In the genomic region with DNA sequence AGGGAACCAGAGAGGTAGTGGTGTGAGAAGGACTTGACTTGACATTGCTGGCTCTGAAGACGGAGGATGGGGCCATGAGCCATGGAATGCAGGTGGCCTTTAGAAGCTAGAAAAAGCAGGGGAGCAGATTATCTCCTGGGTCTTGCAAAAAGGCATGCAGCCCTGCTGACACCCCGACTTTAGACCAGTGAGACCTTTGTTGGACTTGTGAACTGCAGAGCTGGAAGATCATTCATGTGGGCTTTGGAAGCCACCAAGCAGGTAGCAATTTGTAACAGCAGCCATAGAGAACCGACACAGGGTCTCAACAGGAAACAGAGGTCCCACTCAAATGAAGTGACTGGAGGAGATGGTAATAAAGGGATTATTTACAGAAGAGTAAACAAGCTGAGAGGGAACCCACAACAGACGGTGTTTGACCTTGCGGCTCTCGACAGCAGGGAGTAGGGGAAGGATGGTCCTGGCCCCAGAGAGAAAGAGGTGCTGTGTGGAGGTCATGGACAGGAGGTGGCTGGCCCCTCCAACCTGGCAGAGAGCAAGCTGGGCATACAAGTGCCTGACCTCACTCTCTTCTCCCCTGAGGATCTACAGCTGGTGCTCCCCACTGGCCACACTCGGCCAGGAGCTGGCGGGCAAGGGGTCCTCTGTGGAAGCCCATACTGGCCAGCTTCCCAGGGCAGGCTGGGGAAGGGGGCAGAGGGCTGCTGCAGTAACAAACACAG, we compare ENCODE assay signal across 1 cellular context.
TF ChIP-seq lines count a peak whose summit lies in the region.

No MANE protein-coding gene starts in this region.

TF ChIP-seq in HepG2, 621 proteins besides CTCF, POLR2A, EP300 and RAD21 (continued from another document and continues in another):
- TF ChIP-seq, protein P1, sequence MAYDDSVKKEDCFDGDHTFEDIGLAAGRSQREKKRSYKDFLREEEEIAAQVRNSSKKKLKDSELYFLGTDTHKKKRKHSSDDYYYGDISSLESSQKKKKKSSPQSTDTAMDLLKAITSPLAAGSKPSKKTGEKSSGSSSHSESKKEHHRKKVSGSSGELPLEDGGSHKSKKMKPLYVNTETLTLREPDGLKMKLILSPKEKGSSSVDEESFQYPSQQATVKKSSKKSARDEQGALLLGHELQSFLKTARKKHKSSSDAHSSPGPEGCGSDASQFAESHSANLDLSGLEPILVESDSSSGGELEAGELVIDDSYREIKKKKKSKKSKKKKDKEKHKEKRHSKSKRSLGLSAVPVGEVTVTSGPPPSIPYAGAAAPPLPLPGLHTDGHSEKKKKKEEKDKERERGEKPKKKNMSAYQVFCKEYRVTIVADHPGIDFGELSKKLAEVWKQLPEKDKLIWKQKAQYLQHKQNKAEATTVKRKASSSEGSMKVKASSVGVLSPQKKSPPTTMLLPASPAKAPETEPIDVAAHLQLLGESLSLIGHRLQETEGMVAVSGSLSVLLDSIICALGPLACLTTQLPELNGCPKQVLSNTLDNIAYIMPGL (CRISPR knock-in tag; IDR thresholded peaks at IDR 0.05; ENCODE audit: borderline replicate concordance in 1 of 2, low read depth in 1 of 2) = no peak; a peak in 1 of 4 replicates
- TF ChIP-seq, protein P2, sequence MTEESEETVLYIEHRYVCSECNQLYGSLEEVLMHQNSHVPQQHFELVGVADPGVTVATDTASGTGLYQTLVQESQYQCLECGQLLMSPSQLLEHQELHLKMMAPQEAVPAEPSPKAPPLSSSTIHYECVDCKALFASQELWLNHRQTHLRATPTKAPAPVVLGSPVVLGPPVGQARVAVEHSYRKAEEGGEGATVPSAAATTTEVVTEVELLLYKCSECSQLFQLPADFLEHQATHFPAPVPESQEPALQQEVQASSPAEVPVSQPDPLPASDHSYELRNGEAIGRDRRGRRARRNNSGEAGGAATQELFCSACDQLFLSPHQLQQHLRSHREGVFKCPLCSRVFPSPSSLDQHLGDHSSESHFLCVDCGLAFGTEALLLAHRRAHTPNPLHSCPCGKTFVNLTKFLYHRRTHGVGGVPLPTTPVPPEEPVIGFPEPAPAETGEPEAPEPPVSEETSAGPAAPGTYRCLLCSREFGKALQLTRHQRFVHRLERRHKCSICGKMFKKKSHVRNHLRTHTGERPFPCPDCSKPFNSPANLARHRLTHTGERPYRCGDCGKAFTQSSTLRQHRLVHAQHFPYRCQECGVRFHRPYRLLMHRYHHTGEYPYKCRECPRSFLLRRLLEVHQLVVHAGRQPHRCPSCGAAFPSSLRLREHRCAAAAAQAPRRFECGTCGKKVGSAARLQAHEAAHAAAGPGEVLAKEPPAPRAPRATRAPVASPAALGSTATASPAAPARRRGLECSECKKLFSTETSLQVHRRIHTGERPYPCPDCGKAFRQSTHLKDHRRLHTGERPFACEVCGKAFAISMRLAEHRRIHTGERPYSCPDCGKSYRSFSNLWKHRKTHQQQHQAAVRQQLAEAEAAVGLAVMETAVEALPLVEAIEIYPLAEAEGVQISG (CRISPR knock-in tag; IDR thresholded peaks at IDR 0.05) = no peak
- TF ChIP-seq, protein P3, sequence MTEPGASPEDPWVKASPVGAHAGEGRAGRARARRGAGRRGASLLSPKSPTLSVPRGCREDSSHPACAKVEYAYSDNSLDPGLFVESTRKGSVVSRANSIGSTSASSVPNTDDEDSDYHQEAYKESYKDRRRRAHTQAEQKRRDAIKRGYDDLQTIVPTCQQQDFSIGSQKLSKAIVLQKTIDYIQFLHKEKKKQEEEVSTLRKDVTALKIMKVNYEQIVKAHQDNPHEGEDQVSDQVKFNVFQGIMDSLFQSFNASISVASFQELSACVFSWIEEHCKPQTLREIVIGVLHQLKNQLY (CRISPR knock-in tag; IDR thresholded peaks at IDR 0.05) = no peak
- TF ChIP-seq, protein P4, sequence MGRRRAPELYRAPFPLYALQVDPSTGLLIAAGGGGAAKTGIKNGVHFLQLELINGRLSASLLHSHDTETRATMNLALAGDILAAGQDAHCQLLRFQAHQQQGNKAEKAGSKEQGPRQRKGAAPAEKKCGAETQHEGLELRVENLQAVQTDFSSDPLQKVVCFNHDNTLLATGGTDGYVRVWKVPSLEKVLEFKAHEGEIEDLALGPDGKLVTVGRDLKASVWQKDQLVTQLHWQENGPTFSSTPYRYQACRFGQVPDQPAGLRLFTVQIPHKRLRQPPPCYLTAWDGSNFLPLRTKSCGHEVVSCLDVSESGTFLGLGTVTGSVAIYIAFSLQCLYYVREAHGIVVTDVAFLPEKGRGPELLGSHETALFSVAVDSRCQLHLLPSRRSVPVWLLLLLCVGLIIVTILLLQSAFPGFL (CRISPR knock-in tag; IDR thresholded peaks at IDR 0.05) = no peak
- no peak for TF ChIP-seq ZNF780A (CRISPR knock-in tag; IDR thresholded peaks at IDR 0.05)
- TF ChIP-seq, protein P5, sequence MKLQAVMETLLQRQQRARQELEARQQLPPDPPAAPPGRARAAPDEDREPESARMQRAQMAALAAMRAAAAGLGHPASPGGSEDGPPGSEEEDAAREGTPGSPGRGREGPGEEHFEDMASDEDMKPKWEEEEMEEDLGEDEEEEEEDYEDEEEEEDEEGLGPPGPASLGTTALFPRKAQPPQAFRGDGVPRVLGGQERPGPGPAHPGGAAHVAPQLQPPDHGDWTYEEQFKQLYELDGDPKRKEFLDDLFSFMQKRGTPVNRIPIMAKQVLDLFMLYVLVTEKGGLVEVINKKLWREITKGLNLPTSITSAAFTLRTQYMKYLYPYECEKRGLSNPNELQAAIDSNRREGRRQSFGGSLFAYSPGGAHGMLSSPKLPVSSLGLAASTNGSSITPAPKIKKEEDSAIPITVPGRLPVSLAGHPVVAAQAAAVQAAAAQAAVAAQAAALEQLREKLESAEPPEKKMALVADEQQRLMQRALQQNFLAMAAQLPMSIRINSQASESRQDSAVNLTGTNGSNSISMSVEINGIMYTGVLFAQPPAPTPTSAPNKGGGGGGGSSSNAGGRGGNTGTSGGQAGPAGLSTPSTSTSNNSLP (IDR thresholded peaks at IDR 0.05; ENCODE audit: low read depth, low read length) = no peak
- TF ChIP-seq, protein P6, sequence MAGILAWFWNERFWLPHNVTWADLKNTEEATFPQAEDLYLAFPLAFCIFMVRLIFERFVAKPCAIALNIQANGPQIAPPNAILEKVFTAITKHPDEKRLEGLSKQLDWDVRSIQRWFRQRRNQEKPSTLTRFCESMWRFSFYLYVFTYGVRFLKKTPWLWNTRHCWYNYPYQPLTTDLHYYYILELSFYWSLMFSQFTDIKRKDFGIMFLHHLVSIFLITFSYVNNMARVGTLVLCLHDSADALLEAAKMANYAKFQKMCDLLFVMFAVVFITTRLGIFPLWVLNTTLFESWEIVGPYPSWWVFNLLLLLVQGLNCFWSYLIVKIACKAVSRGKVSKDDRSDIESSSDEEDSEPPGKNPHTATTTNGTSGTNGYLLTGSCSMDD (CRISPR knock-in tag; IDR thresholded peaks at IDR 0.05) = no peak
- TF ChIP-seq AGO1 (IDR thresholded peaks at IDR 0.05; ENCODE audit: low read depth, low read length, poor library complexity, severe bottlenecking) = peak; percentile 28
- TF ChIP-seq, protein P7, sequence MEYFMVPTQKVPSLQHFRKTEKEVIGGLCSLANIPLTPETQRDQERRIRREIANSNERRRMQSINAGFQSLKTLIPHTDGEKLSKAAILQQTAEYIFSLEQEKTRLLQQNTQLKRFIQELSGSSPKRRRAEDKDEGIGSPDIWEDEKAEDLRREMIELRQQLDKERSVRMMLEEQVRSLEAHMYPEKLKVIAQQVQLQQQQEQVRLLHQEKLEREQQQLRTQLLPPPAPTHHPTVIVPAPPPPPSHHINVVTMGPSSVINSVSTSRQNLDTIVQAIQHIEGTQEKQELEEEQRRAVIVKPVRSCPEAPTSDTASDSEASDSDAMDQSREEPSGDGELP (IDR thresholded peaks at IDR 0.05; ENCODE audit: borderline replicate concordance, low read depth) = no peak
- TF ChIP-seq, protein P8, sequence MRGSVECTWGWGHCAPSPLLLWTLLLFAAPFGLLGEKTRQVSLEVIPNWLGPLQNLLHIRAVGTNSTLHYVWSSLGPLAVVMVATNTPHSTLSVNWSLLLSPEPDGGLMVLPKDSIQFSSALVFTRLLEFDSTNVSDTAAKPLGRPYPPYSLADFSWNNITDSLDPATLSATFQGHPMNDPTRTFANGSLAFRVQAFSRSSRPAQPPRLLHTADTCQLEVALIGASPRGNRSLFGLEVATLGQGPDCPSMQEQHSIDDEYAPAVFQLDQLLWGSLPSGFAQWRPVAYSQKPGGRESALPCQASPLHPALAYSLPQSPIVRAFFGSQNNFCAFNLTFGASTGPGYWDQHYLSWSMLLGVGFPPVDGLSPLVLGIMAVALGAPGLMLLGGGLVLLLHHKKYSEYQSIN (CRISPR knock-in tag; IDR thresholded peaks at IDR 0.05; ENCODE audit: borderline replicate concordance) = no peak
- peak; percentile 50; the same call in 1 of the 2 replicates for TF ChIP-seq ZNF556 (CRISPR knock-in tag; IDR thresholded peaks at IDR 0.05; ENCODE audit: borderline replicate concordance)
- TF ChIP-seq GFI1 (CRISPR knock-in tag; IDR thresholded peaks at IDR 0.05; ENCODE audit: borderline replicate concordance) = no peak
- TF ChIP-seq KAT7 (CRISPR knock-in tag; IDR thresholded peaks at IDR 0.05; ENCODE audit: borderline replicate concordance) = no peak; the same call in 1 of the 2 replicates
- TF ChIP-seq, protein P9, sequence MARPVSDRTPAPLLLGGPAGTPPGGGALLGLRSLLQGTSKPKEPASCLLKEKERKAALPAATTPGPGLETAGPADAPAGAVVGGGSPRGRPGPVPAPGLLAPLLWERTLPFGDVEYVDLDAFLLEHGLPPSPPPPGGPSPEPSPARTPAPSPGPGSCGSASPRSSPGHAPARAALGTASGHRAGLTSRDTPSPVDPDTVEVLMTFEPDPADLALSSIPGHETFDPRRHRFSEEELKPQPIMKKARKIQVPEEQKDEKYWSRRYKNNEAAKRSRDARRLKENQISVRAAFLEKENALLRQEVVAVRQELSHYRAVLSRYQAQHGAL (CRISPR knock-in tag; IDR thresholded peaks at IDR 0.05; ENCODE audit: not compliant biosample characterization) = no peak
- no peak for TF ChIP-seq CEBPB (IDR thresholded peaks at IDR 0.05; ENCODE audit: borderline replicate concordance, low read depth, low read length)
- TF ChIP-seq ZNF674 (CRISPR knock-in tag; IDR thresholded peaks at IDR 0.05; ENCODE audit: low read depth) = no peak
- TF ChIP-seq PRMT3 (CRISPR knock-in tag; IDR thresholded peaks at IDR 0.05; ENCODE audit: borderline replicate concordance, low read depth) = no peak
- TF ChIP-seq, protein P10, sequence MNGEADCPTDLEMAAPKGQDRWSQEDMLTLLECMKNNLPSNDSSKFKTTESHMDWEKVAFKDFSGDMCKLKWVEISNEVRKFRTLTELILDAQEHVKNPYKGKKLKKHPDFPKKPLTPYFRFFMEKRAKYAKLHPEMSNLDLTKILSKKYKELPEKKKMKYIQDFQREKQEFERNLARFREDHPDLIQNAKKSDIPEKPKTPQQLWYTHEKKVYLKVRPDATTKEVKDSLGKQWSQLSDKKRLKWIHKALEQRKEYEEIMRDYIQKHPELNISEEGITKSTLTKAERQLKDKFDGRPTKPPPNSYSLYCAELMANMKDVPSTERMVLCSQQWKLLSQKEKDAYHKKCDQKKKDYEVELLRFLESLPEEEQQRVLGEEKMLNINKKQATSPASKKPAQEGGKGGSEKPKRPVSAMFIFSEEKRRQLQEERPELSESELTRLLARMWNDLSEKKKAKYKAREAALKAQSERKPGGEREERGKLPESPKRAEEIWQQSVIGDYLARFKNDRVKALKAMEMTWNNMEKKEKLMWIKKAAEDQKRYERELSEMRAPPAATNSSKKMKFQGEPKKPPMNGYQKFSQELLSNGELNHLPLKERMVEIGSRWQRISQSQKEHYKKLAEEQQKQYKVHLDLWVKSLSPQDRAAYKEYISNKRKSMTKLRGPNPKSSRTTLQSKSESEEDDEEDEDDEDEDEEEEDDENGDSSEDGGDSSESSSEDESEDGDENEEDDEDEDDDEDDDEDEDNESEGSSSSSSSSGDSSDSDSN (CRISPR knock-in tag; IDR thresholded peaks at IDR 0.05) = no peak
- TF ChIP-seq ZNF432 (CRISPR knock-in tag; IDR thresholded peaks at IDR 0.05; ENCODE audit: borderline replicate concordance) = no peak
- TF ChIP-seq ZNF788 (CRISPR knock-in tag; IDR thresholded peaks at IDR 0.05; ENCODE audit: borderline replicate concordance) = no peak
- TF ChIP-seq, protein P11, sequence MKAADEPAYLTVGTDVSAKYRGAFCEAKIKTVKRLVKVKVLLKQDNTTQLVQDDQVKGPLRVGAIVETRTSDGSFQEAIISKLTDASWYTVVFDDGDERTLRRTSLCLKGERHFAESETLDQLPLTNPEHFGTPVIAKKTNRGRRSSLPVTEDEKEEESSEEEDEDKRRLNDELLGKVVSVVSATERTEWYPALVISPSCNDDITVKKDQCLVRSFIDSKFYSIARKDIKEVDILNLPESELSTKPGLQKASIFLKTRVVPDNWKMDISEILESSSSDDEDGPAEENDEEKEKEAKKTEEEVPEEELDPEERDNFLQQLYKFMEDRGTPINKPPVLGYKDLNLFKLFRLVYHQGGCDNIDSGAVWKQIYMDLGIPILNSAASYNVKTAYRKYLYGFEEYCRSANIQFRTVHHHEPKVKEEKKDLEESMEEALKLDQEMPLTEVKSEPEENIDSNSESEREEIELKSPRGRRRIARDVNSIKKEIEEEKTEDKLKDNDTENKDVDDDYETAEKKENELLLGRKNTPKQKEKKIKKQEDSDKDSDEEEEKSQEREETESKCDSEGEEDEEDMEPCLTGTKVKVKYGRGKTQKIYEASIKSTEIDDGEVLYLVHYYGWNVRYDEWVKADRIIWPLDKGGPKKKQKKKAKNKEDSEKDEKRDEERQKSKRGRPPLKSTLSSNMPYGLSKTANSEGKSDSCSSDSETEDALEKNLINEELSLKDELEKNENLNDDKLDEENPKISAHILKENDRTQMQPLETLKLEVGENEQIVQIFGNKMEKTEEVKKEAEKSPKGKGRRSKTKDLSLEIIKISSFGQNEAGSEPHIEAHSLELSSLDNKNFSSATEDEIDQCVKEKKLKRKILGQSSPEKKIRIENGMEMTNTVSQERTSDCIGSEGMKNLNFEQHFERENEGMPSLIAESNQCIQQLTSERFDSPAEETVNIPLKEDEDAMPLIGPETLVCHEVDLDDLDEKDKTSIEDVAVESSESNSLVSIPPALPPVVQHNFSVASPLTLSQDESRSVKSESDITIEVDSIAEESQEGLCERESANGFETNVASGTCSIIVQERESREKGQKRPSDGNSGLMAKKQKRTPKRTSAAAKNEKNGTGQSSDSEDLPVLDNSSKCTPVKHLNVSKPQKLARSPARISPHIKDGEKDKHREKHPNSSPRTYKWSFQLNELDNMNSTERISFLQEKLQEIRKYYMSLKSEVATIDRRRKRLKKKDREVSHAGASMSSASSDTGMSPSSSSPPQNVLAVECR (CRISPR knock-in tag; IDR thresholded peaks at IDR 0.05; ENCODE audit: borderline replicate concordance) = peak; percentile 27; the same call in 1 of the 2 replicates
- TF ChIP-seq ZNF333 (CRISPR knock-in tag; IDR thresholded peaks at IDR 0.05; ENCODE audit: borderline replicate concordance) = no peak
- no peak for TF ChIP-seq SRSF9 (IDR thresholded peaks at IDR 0.05; ENCODE audit: borderline replicate concordance, insufficient read depth, low read depth, low read length, poor library complexity, severe bottlenecking)
- TF ChIP-seq, protein P12, sequence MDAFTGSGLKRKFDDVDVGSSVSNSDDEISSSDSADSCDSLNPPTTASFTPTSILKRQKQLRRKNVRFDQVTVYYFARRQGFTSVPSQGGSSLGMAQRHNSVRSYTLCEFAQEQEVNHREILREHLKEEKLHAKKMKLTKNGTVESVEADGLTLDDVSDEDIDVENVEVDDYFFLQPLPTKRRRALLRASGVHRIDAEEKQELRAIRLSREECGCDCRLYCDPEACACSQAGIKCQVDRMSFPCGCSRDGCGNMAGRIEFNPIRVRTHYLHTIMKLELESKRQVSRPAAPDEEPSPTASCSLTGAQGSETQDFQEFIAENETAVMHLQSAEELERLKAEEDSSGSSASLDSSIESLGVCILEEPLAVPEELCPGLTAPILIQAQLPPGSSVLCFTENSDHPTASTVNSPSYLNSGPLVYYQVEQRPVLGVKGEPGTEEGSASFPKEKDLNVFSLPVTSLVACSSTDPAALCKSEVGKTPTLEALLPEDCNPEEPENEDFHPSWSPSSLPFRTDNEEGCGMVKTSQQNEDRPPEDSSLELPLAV (CRISPR knock-in tag; conservative IDR thresholded peaks at IDR 0.05; ENCODE audit: low read depth) = no peak
- TF ChIP-seq TARDBP (CRISPR knock-in tag; IDR thresholded peaks at IDR 0.05) = no peak
